Comparison of ENCODE assay signal across 1 cellular context in the genomic region with DNA sequence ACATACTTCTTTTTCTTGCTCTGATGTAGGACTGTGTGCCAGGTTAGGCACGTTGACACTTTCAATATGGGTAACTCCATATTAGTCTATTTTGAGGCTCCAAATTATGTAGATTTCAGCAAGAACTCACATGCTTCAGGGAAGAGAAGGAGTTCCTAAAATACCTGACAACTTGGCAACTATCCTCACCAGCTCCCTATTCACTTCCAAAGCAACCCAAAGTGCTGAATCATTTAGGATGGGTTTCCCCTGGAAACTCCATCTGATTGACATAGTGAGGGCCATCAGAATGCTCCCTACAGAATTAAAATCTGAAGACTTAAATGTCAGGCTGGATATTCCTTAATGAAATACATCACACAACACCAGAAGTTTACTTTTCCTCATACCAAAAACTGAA.
TF ChIP-seq lines count a peak whose summit lies in the region.

No MANE protein-coding gene starts in this region.

TF ChIP-seq in GM12878, 131 proteins besides CTCF, POLR2A, EP300 and RAD21:
- TF ChIP-seq USF2 (IDR thresholded peaks at IDR 0.05; ENCODE audit: borderline replicate concordance, low read depth, low read length) (no peak), RCOR1 (conservative IDR thresholded peaks at IDR 0.05; ENCODE audit: low read depth, low read length) (no peak), BCLAF1 (IDR thresholded peaks at IDR 0.05) (no peak), RELA (IDR thresholded peaks at IDR 0.05; ENCODE audit: borderline replicate concordance, partially characterized antibody) (no peak), CBX5 (IDR thresholded peaks at IDR 0.05; ENCODE audit: low read depth) (no peak), IRF4 (IDR thresholded peaks at IDR 0.05; ENCODE audit: low read depth, low read length) (no peak), PML (IDR thresholded peaks at IDR 0.05; ENCODE audit: low read length) (no peak), NFIC (IDR thresholded peaks at IDR 0.05; ENCODE audit: low read depth, low read length) (no peak), IKZF1 (conservative IDR thresholded peaks at IDR 0.05) (no peak), RB1 (IDR thresholded peaks at IDR 0.05; ENCODE audit: borderline replicate concordance) (no peak), IRF3 (IDR thresholded peaks at IDR 0.05) (no peak), ESRRA (IDR thresholded peaks at IDR 0.05; ENCODE audit: low read length) (no peak)
- TF ChIP-seq, protein P1, sequence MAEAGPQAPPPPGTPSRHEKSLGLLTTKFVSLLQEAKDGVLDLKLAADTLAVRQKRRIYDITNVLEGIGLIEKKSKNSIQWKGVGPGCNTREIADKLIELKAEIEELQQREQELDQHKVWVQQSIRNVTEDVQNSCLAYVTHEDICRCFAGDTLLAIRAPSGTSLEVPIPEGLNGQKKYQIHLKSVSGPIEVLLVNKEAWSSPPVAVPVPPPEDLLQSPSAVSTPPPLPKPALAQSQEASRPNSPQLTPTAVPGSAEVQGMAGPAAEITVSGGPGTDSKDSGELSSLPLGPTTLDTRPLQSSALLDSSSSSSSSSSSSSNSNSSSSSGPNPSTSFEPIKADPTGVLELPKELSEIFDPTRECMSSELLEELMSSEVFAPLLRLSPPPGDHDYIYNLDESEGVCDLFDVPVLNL (IDR thresholded peaks at IDR 0.05; ENCODE audit: low read depth, low read length): no peak
TF ChIP-seq in GM12878: peak in this region for 0.
